In the genomic region with DNA sequence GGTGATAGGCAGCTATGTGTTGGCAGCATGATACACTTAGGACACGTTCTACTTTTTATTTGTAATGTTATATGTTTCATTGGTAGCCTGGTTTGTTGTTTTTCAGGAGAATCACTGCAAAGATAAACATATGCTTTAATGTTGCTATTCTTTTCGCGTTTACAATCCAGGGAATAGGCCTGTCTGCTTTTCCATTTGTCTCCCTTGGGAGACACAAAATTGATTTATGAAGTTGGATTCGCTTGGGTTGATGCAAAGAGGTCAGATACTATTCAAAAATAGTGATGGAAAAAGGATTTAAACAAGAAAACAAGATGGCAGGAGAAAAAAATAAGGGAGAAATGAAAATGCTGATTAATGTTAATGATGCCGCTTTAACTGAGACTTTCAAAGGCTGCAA, we compare ENCODE assay signal across 13 cellular contexts.
DNase-seq lines count a peak whose midpoint lies in the region; ATAC-seq and TF ChIP-seq lines count a peak whose summit lies in the region.
"Had no signal": no experiment of that assay in that cellular context is flagged by ENCODE, and none has a peak within 500 bp of the region (broad histone marks: within the 10 kb centered on the region; RNA-seq: fewer than 3 reads in every experiment).

No MANE protein-coding gene starts in this region.

- H3K4me1 Mint-ChIP-seq in nephron progenitor cell: peaks cover 35% of the 10 kb centered on the region
- H3K4me1 Mint-ChIP-seq: CD14-positive monocyte had no signal

- H3K4me3 Mint-ChIP-seq in nephron progenitor cell: peak overlapping the region; percentile 7
- H3K4me3 Mint-ChIP-seq: CD14-positive monocyte; CD8-positive, alpha-beta T cell had no signal

- H3K36me3 Mint-ChIP-seq in nephron progenitor cell (ENCODE audit: low read depth): peaks cover 5% of the 10 kb centered on the region
- H3K36me3 Mint-ChIP-seq: CD14-positive monocyte; CD8-positive, alpha-beta T cell had no signal

- TF ChIP-seq CTCF in nephron progenitor cell (IDR thresholded peaks at IDR 0.05): no peak

- no peak for ATAC-seq in SK-N-SH treated with all-trans-retinoic acid at 6 μM for 48 hours
- ATAC-seq: CD8-positive, alpha-beta T cell had no signal

- DNase-seq in DMS153 (lab: John Stamatoyannopoulos, UW) (peak; percentile 46), DMS153 treated with DMSO at 0.1 percent for 48 hours (lab: John Stamatoyannopoulos, UW; ENCODE audit: unreplicated experiment) (no peak), NCI-H345 (lab: John Stamatoyannopoulos, UW) (peak; percentile 6), NCI-H345 treated with DMSO at 0.1 percent for 48 hours (lab: John Stamatoyannopoulos, UW; ENCODE audit: unreplicated experiment) (no peak), nephron progenitor cell (no peak), SHP77 treated with DMSO at 0.1 percent for 48 hours (lab: John Stamatoyannopoulos, UW) (no peak)
- DNase-seq in activated CD4-positive, alpha-beta T cell treated with anti-CD3 and anti-CD28 coated beads for 4 hours: no peak
- DNase-seq: CD8-positive, alpha-beta T cell; COR-L47; DMS53; GF-D8 had no signal

- peaks cover 25% of the 10 kb centered on the region for H3K9me3 Mint-ChIP-seq in nephron progenitor cell

- H3K27ac Mint-ChIP-seq in nephron progenitor cell: peak overlapping the region; percentile 44
- H3K27ac Mint-ChIP-seq: CD14-positive monocyte; CD8-positive, alpha-beta T cell had no signal

- H3K27me3 Mint-ChIP-seq in nephron progenitor cell (ENCODE audit: low read depth, poor library complexity): no peaks in the 10 kb centered on the region

TF ChIP-seq in SK-N-SH treated with all-trans-retinoic acid at 6 μM for 48 hours, 23 proteins besides CTCF, POLR2A, EP300 and RAD21:
- no peak for TF ChIP-seq PPARA (CRISPR knock-in tag; IDR thresholded peaks at IDR 0.05; ENCODE audit: borderline replicate concordance)
- TF ChIP-seq BACH2 (CRISPR knock-in tag; IDR thresholded peaks at IDR 0.05; ENCODE audit: borderline replicate concordance): no peak
- no peak for TF ChIP-seq TOX (CRISPR knock-in tag; IDR thresholded peaks at IDR 0.05; ENCODE audit: borderline replicate concordance)
- TF ChIP-seq ZNF8 (CRISPR knock-in tag; IDR thresholded peaks at IDR 0.05): no peak
- TF ChIP-seq CSDC2 (CRISPR knock-in tag; IDR thresholded peaks at IDR 0.05): no peak
- TF ChIP-seq ESRRG (CRISPR knock-in tag; IDR thresholded peaks at IDR 0.05): no peak
- TF ChIP-seq TSHZ2 (CRISPR knock-in tag; IDR thresholded peaks at IDR 0.05): no peak
- TF ChIP-seq TCF4 (CRISPR knock-in tag; IDR thresholded peaks at IDR 0.05; ENCODE audit: borderline replicate concordance): no peak
- TF ChIP-seq RARB (CRISPR knock-in tag; IDR thresholded peaks at IDR 0.05): no peak
- TF ChIP-seq GLIS3 (CRISPR knock-in tag; IDR thresholded peaks at IDR 0.05): no peak
- TF ChIP-seq ZFP30 (CRISPR knock-in tag; IDR thresholded peaks at IDR 0.05): no peak
- no peak for TF ChIP-seq ZC3H10 (CRISPR knock-in tag; IDR thresholded peaks at IDR 0.05)
- no peak for TF ChIP-seq ZNF565 (CRISPR knock-in tag; conservative IDR thresholded peaks at IDR 0.05; ENCODE audit: low read depth)
- no peak for TF ChIP-seq ISL1 (CRISPR knock-in tag; IDR thresholded peaks at IDR 0.05)
- no peak for TF ChIP-seq ZNF70 (CRISPR knock-in tag; IDR thresholded peaks at IDR 0.05)
- no peak for TF ChIP-seq CSRNP3 (CRISPR knock-in tag; IDR thresholded peaks at IDR 0.05)
- no peak for TF ChIP-seq CREB5 (CRISPR knock-in tag; IDR thresholded peaks at IDR 0.05; ENCODE audit: low read depth)
- no peak for TF ChIP-seq OSR1 (CRISPR knock-in tag; IDR thresholded peaks at IDR 0.05)
- TF ChIP-seq SNAI2 (CRISPR knock-in tag; IDR thresholded peaks at IDR 0.05): no peak

Comparison
In these comparisons a context has a peak if more than half of its experiments do, and no peak if none do; other contexts are left out.
1. DNase-seq: peak in DMS153 (single experiment) and NCI-H345 (single experiment); none in DMS153 treated with DMSO at 0.1 percent for 48 hours (single experiment), NCI-H345 treated with DMSO at 0.1 percent for 48 hours (single experiment), nephron progenitor cell (single experiment), activated CD4-positive, alpha-beta T cell treated with anti-CD3 and anti-CD28 coated beads for 4 hours (0 of 2) and SHP77 treated with DMSO at 0.1 percent for 48 hours (single experiment).